ENCODE assay signal across 16 cellular contexts in the genomic region with DNA sequence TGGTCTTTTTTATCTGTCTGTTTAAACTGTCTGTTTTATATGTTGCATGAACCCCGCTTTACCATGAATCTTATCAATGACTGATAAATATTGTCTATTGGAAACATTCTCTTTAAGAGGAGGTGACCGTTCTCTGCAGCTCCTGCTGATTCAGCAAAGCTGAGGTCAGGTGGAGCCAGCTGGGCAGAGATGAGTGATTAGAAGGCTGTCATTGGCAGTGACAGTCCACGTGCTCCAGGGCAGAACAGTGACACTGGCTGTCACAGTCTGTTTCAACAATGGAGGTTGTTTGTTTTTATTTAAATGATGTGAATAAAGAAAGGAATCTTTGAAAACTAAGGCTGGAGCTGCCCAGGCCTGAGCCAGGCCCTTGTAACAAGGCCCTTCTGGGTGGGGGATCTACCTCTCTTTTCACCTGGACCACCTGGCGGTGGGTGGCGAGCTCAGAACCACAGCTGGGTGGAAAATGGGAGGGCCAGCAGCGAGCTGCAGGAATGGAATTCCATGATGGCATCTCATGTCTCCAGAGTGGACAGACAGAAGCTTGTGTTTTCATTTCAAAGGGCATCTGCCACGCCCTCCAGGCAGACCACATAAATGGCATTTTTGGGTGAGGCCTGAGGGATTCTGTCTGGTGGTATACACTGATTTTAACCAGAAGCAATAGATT. TPM values are rescaled to one million over a fixed set of nuclear protein-coding genes. Genes with fewer than 3 reads are reported as not detected.
DNase-seq lines count a peak whose midpoint lies in the region; ATAC-seq, FAIRE-seq and TF ChIP-seq lines count a peak whose summit lies in the region.
"Had no signal": no experiment of that assay in that cellular context is flagged by ENCODE, and none has a peak within 500 bp of the region (broad histone marks: within the 10 kb centered on the region; RNA-seq: fewer than 3 reads in every experiment).

No MANE protein-coding gene starts in this region.

- intact Hi-C loops in K562 (cut with micrococcal nuclease): no loop called here
- intact Hi-C loops in spleen (cut with DNase I; ENCODE audit: low total_unique reads): no loop called here

- H3K27me3 ChIP-seq in K562 (ENCODE audit: control insufficient read depth in 2 of 2, insufficient read depth in 2 of 2, low read length in 2 of 2) (no peaks in the 10 kb centered on the region), spleen (replicated peaks in 1 of 7) (no peaks in the 10 kb centered on the region)
- H3K27me3 ChIP-seq: right atrium auricular region had no signal

- H3K4me2 ChIP-seq in K562 (ENCODE audit: insufficient read depth, low read length): no peak overlapping the region

- 78% methylated on average over 7 of the region's 7 CpGs for WGBS in K562 (ENCODE audit: insufficient coverage, low coverage, missing lambda C conversion rate)
- WGBS in spleen, 5 donors: 89 to 94% (median 91%) methylated on average over 7 of the region's 7 CpGs

- H3K4me3 ChIP-seq in K562: no peak overlapping the region
- H3K4me3 ChIP-seq in spleen: no peak overlapping the region
- H3K4me3 ChIP-seq: right atrium auricular region had no signal

- H3K9me3 ChIP-seq in K562 (replicated peaks; ENCODE audit: control insufficient read depth, insufficient read depth, low read depth, low read length) (no peaks in the 10 kb centered on the region), spleen (no peaks in the 10 kb centered on the region), T-helper 17 cell (ENCODE audit: control insufficient read depth, low read length, poor library complexity, severe bottlenecking) (no peaks in the 10 kb centered on the region)
- H3K9me3 ChIP-seq: right atrium auricular region had no signal

- H3K4me1 ChIP-seq in K562 (replicated peaks in 1 of 2; ENCODE audit: control insufficient read depth in 2 of 2, insufficient read depth in 2 of 2, low read length in 2 of 2) (peaks cover 28 to 36% of the 10 kb centered on the region in 2 experiments), spleen (peaks cover 2 to 29% (median 15%) of the 10 kb centered on the region in 6 donors)

- no peak for FAIRE-seq in K562 (lab: Jason Lieb, UNC)
- FAIRE-seq: GM18507 had no signal

- no peaks in the 10 kb centered on the region for H3K27me3 Mint-ChIP-seq in T-helper 17 cell
- H3K27me3 Mint-ChIP-seq: stimulated activated memory B cell treated with anti-CD40 and anti-IgM and Interleukin-4, amounts not matched to agents 10 μg/mL and 1 μg/mL and 100 μg/mL, for 72 hours had no signal

- H3K27ac ChIP-seq in K562 (ENCODE audit: extremely low read depth, low read depth, low read length): no peak overlapping the region
- H3K27ac ChIP-seq in spleen: no peak overlapping the region
- H3K27ac ChIP-seq: right atrium auricular region, RWPE1 had no signal

- TF ChIP-seq EP300 in K562 (IDR thresholded peaks at IDR 0.05; ENCODE audit: low read length): no peak

- in situ Hi-C loops in K562 (cut with MboI): no loop called here

- peaks cover 55% of the 10 kb centered on the region for H3K4me1 Mint-ChIP-seq in T-helper 17 cell

- no TSS peak for BruUV-seq in K562 (replicated peaks; lab: Mats Ljungman, UMichigan)

- H4K20me1 ChIP-seq in K562 (replicated peaks; ENCODE audit: control insufficient read depth, insufficient read depth, low read length): peaks cover 26% of the 10 kb centered on the region

- POLR2A ChIA-PET in K562 (lab: Yijun Ruan, JAX): interaction anchor here (0.6 to 3.8 kb wide), 4 partner anchors 9 to 535 kb away, joined by 3 to 15 read pairs (median 8); partner anchors contain the start of gene SYNJ2

- peaks cover 3% of the 10 kb centered on the region for H3K36me3 Mint-ChIP-seq in T-helper 17 cell (ENCODE audit: low read depth)

- H3K9ac ChIP-seq in K562 (ENCODE audit: insufficient read depth in 1 of 2, low read depth in 2 of 2, low read length in 2 of 2): no peak overlapping the region

- CTCF ChIA-PET in K562 (lab: Yijun Ruan, JAX; ENCODE audit: low intra/inter-chr PET ratio): no interaction called here

- H3K9me1 ChIP-seq in K562 (ENCODE audit: control insufficient read depth, insufficient read depth, low read length): peaks cover 9% of the 10 kb centered on the region

- H3K79me2 ChIP-seq in K562 (ENCODE audit: control insufficient read depth, insufficient read depth, low read length): peaks cover 71% of the 10 kb centered on the region

- H3K4me3 Mint-ChIP-seq in T-helper 17 cell: no peak overlapping the region
- H3K4me3 Mint-ChIP-seq: stimulated activated memory B cell treated with anti-CD40 and anti-IgM and Interleukin-4, amounts not matched to agents 10 μg/mL and 1 μg/mL and 100 μg/mL, for 72 hours had no signal

- H3K27ac Mint-ChIP-seq in T-helper 17 cell: no peak overlapping the region
- H3K27ac Mint-ChIP-seq: stimulated activated memory B cell treated with anti-CD40 and anti-IgM and Interleukin-4, amounts not matched to agents 10 μg/mL and 1 μg/mL and 100 μg/mL, for 72 hours had no signal

- TF ChIP-seq POLR2A in K562 (conservative IDR thresholded peaks at IDR 0.05): no peak
- no peak for TF ChIP-seq POLR2A in spleen (IDR thresholded peaks at IDR 0.05)

- no peak overlapping the region for H2AFZ ChIP-seq in K562 (ENCODE audit: low read depth, low read length)

- ATAC-seq in K562 (no peak), T-helper 17 cell (no peak)
- ATAC-seq: stimulated activated memory B cell treated with anti-CD40 and anti-IgM and Interleukin-4, amounts not matched to agents 10 μg/mL and 1 μg/mL and 100 μg/mL, for 72 hours had no signal

- H3K36me3 ChIP-seq in K562 (ENCODE audit: control insufficient read depth, insufficient read depth, low read length) (peaks cover 7% of the 10 kb centered on the region; the same call in 1 of the 3 replicates), spleen (peaks cover 0 to 7% (median 0%) of the 10 kb centered on the region in 6 donors)
- H3K36me3 ChIP-seq: right atrium auricular region had no signal

- TF ChIP-seq CTCF in K562 (IDR thresholded peaks at IDR 0.05 in 2 of 3, conservative IDR thresholded peaks at IDR 0.05 in 1 of 3; ENCODE audit: insufficient read depth in 2 of 3, low read depth in 1 of 3, low read length in 3 of 3) (no peak), spleen (IDR thresholded peaks at IDR 0.05 in 8 of 11, conservative IDR thresholded peaks at IDR 0.05 in 3 of 11) (no peak)

- no peak for TF ChIP-seq RAD21 in K562 (CRISPR knock-in tag; conservative IDR thresholded peaks at IDR 0.05 in 1 of 2, IDR thresholded peaks at IDR 0.05 in 1 of 2)

- DNase-seq in LHCN-M2 (ENCODE audit: low read depth) (peak; percentile 36), K562 (ENCODE audit: extremely low read depth in 1 of 4, low spot score in 3 of 4) (peak in 2 of 4 experiments; percentile 53 to 56), medulla oblongata (ENCODE audit: extremely low spot score) (peak; percentile 86), spleen (peak; percentile 25), epidermal melanocyte (ENCODE audit: insufficient read length, low spot score) (no peak), T-helper 17 cell (no peak), A172 (ENCODE audit: low spot score) (no peak)
- DNase-seq: activated CD4-positive, alpha-beta T cell treated with anti-CD3 and anti-CD28 coated beads, Interleukin-2, amount 50 U/mL, for 1 hour; GDM1; NCI-H1105 treated with DMSO at 0.1 percent for 48 hours; NCI-H524; T-helper 9 cell had no signal

TF ChIP-seq in K562, 482 proteins besides CTCF, POLR2A, EP300 and RAD21 (continues in another document):
- TF ChIP-seq, protein P1, sequence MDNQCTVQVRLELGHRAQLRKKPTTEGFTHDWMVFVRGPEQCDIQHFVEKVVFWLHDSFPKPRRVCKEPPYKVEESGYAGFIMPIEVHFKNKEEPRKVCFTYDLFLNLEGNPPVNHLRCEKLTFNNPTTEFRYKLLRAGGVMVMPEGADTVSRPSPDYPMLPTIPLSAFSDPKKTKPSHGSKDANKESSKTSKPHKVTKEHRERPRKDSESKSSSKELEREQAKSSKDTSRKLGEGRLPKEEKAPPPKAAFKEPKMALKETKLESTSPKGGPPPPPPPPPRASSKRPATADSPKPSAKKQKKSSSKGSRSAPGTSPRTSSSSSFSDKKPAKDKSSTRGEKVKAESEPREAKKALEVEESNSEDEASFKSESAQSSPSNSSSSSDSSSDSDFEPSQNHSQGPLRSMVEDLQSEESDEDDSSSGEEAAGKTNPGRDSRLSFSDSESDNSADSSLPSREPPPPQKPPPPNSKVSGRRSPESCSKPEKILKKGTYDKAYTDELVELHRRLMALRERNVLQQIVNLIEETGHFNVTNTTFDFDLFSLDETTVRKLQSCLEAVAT (IDR thresholded peaks at IDR 0.05): no peak
- peak; percentile 74 for TF ChIP-seq USF1 (CRISPR knock-in tag; IDR thresholded peaks at IDR 0.05)

RNA-seq across cellular contexts. Expression of gene SYNJ2, which starts 12.6 kb away (rescaled TPM):
- total RNA-seq in LHCN-M2 (2014; rRNA removed) (9.8 and 11.7 TPM in 2 replicates), K562 (2014; rRNA removed) (15.7 and 17.8 TPM in 2 replicates), K562 (2014; rRNA removed; fragmentation: Illumina TruSeq; extraction: Trizol) (19.5 and 22.7 TPM in 2 replicates), K562 (2015; rRNA removed; fragmentation: Illumina TruSeq; extraction: Trizol) (12.5 and 13.6 TPM in 2 replicates), K562 (2021) (24.7 and 27.7 TPM in 2 replicates), spleen (10 to 100 TPM in 5 of 7 donors, 1 to 10 TPM in 2; 6.7 to 34.0 (median 11.9) TPM), T-helper 17 cell (10 to 100 TPM; 43.6 to 45.0 TPM)
- 9.4 TPM for polyA plus RNA-seq in LHCN-M2 (2012)
- 70.0 and 111 TPM in 2 replicates for total RNA-seq in K562 (2011; cell fraction: chromatin; rRNA removed; ENCODE audit: low replicate concordance)
- total RNA-seq in K562 (2011; cell fraction: nucleolus; rRNA removed): 56.6 and 62.9 TPM in 2 replicates
- 49.5 and 50.1 TPM in 2 replicates for total RNA-seq in K562 (2011; cell fraction: nucleoplasm; rRNA removed)
- polyA plus RNA-seq in K562 (2011; rRNA removed) (17.1 and 21.6 TPM in 2 replicates), K562 (2014; fragmentation: Illumina TruSeq; extraction: Trizol) (22.9 and 26.1 TPM in 2 replicates), K562 (2014; fragmentation: Nextera tagmentation; extraction: Ambion mirVana) (1 to 10 TPM; 3.0 to 3.3 TPM), K562 (2014; rRNA removed) (13.7 and 16.9 TPM in 2 replicates), spleen (1 to 10 TPM; 2.4 to 2.8 (median 2.6) TPM)
- 18.3 and 24.0 TPM in 2 replicates for polyA plus RNA-seq in K562 (2011; cell fraction: cytosol; rRNA removed)
- 28.6 and 33.9 TPM in 2 replicates for polyA plus RNA-seq in K562 (2011; cell fraction: nucleus; rRNA removed)
- polyA plus RNA-seq in K562 (2012): 15.0 and 17.4 TPM in 2 replicates
- 24.2 and 30.1 TPM in 2 replicates for polyA minus RNA-seq in K562 (2011; rRNA and poly(A)+ RNA removed)
- 19.8 and 20.9 TPM in 2 replicates for polyA minus RNA-seq in K562 (2011; cell fraction: cytosol; rRNA and poly(A)+ RNA removed)
- 18.7 and 22.3 TPM in 2 replicates for polyA minus RNA-seq in K562 (2011; cell fraction: nucleus; rRNA and poly(A)+ RNA removed)
- 34.0 and 53.7 TPM in 2 replicates for total RNA-seq in A172 (2014; rRNA removed; shearing (Covaris generic))

Comparison
In these comparisons a context has a peak if more than half of its experiments do, and no peak if none do; other contexts are left out.
1. DNase-seq: peak in LHCN-M2 (single experiment), medulla oblongata (single experiment) and spleen (single experiment); none in epidermal melanocyte (single experiment), T-helper 17 cell (0 of 3) and A172 (single experiment).